In genomic region chr1:157580828-157581210, GRCh38 we compare ENCODE assay signal across 17 cellular contexts. TPM values are rescaled to one million over a fixed set of nuclear protein-coding genes. Genes with fewer than 3 reads are reported as not detected.
"Had no signal": no experiment of that assay in that cellular context is flagged by ENCODE, and none has a peak within 500 bp of the region (broad histone marks: within the 10 kb centered on the region; RNA-seq: fewer than 3 reads in every experiment).

No MANE protein-coding gene starts in this region.

- H3K4me2 ChIP-seq: SK-N-SH had no signal

- H3K4me1 Mint-ChIP-seq: activated CD4-positive, alpha-beta T cell treated with anti-CD3 and anti-CD28 coated beads, Interleukin-2, amount 10 ng/mL, durations not matched to agents 7 days and 5 days; activated naive CD4-positive, alpha-beta T cell treated with anti-CD3 and anti-CD28 coated beads, Interleukin-2, amount 10 ng/mL, durations not matched to agents 7 days and 5 days; activated T-helper 17 cell treated with anti-CD3 and anti-CD28 coated beads, Interleukin-2, amount 50 U/mL, for 72 hours had no signal

- H3K9me3 ChIP-seq: colonic mucosa, SJCRH30, SK-N-SH had no signal

- DNase-seq: activated CD4-positive, alpha-beta memory T cell treated with anti-CD3 and anti-CD28 coated beads for 36 hours; activated CD4-positive, CD25-positive, alpha-beta regulatory T cell; activated CD8-positive, alpha-beta memory T cell treated with anti-CD3 and anti-CD28 coated beads for 24 hours; activated gamma-delta T cell; activated T-cell treated with anti-CD3 and anti-CD28 coated beads, Interleukin-2, amount 50 U/mL, for 48 hours; aorta; T-helper 9 cell had no signal

- H3K4me3 Mint-ChIP-seq: activated CD4-positive, alpha-beta memory T cell treated with anti-CD3 and anti-CD28 coated beads for 36 hours; activated CD4-positive, alpha-beta T cell treated with anti-CD3 and anti-CD28 coated beads, Interleukin-2, amount 10 ng/mL, durations not matched to agents 7 days and 5 days; activated naive CD4-positive, alpha-beta T cell treated with anti-CD3 and anti-CD28 coated beads, Interleukin-2, amount 10 ng/mL, durations not matched to agents 7 days and 5 days; activated T-helper 17 cell treated with anti-CD3 and anti-CD28 coated beads, Interleukin-2, amount 50 U/mL, for 72 hours; T-helper 1 cell treated with Interleukin-12 subunit alpha and Interleukin-12 subunit beta and Interleukin-4 antibody, amounts not matched to agents 30 μg/mL and 1 μg/mL, for 36 hours had no signal

- H3K9me2 ChIP-seq: SK-N-SH had no signal

- H3K27ac ChIP-seq: breast epithelium, colonic mucosa, SJCRH30 had no signal

- H3K27ac Mint-ChIP-seq: activated CD4-positive, alpha-beta memory T cell treated with anti-CD3 and anti-CD28 coated beads for 36 hours; activated CD4-positive, alpha-beta T cell treated with anti-CD3 and anti-CD28 coated beads, Interleukin-2, amount 10 ng/mL, durations not matched to agents 7 days and 5 days; activated naive CD4-positive, alpha-beta T cell treated with anti-CD3 and anti-CD28 coated beads, Interleukin-2, amount 10 ng/mL, durations not matched to agents 7 days and 5 days; activated T-helper 17 cell treated with anti-CD3 and anti-CD28 coated beads, Interleukin-2, amount 50 U/mL, for 72 hours; T-helper 1 cell treated with Interleukin-12 subunit alpha and Interleukin-12 subunit beta and Interleukin-4 antibody, amounts not matched to agents 30 μg/mL and 1 μg/mL, for 36 hours had no signal

- ATAC-seq: activated T-helper 17 cell treated with anti-CD3 and anti-CD28 coated beads, Interleukin-2, amount 50 U/mL, for 72 hours; Right ventricle myocardium inferior had no signal

- H3K36me3 ChIP-seq: breast epithelium, colonic mucosa, SJCRH30 had no signal

- H3K36me3 Mint-ChIP-seq: activated CD4-positive, alpha-beta memory T cell treated with anti-CD3 and anti-CD28 coated beads for 36 hours; activated naive CD4-positive, alpha-beta T cell treated with anti-CD3 and anti-CD28 coated beads, Interleukin-2, amount 10 ng/mL, durations not matched to agents 7 days and 5 days had no signal

- H3K9me3 Mint-ChIP-seq: activated CD4-positive, alpha-beta T cell treated with anti-CD3 and anti-CD28 coated beads, Interleukin-2, amount 10 ng/mL, durations not matched to agents 7 days and 5 days; activated naive CD4-positive, alpha-beta T cell treated with anti-CD3 and anti-CD28 coated beads, Interleukin-2, amount 10 ng/mL, durations not matched to agents 7 days and 5 days; activated T-helper 17 cell treated with anti-CD3 and anti-CD28 coated beads, Interleukin-2, amount 50 U/mL, for 72 hours; T-helper 1 cell treated with Interleukin-12 subunit alpha and Interleukin-12 subunit beta and Interleukin-4 antibody, amounts not matched to agents 30 μg/mL and 1 μg/mL, for 36 hours had no signal

- H3K4me3 ChIP-seq: breast epithelium, colonic mucosa, SJCRH30 had no signal

- H3K27me3 ChIP-seq: colonic mucosa, SJCRH30 had no signal

- H3K9ac ChIP-seq: SK-N-SH had no signal

RNA-seq across cellular contexts. Expression of gene FCRL4, which starts 17.1 kb away (rescaled TPM):
- total RNA-seq: activated CD4-positive, alpha-beta memory T cell treated with anti-CD3 and anti-CD28 coated beads for 36 hours; activated CD4-positive, alpha-beta T cell treated with anti-CD3 and anti-CD28 coated beads, Interleukin-2, amount 10 ng/mL, durations not matched to agents 7 days and 5 days; activated T-helper 17 cell treated with anti-CD3 and anti-CD28 coated beads, Interleukin-2, amount 50 U/mL, for 72 hours; aorta; cerebellum; colonic mucosa; Right ventricle myocardium inferior; SJCRH30 had no signal
- polyA plus RNA-seq: aorta, SK-N-SH had no signal

RNA-seq across cellular contexts. Expression of gene FCRL5, which starts 28.5 kb away (rescaled TPM):
- total RNA-seq: activated CD4-positive, alpha-beta memory T cell treated with anti-CD3 and anti-CD28 coated beads for 36 hours; activated CD4-positive, alpha-beta T cell treated with anti-CD3 and anti-CD28 coated beads, Interleukin-2, amount 10 ng/mL, durations not matched to agents 7 days and 5 days; activated T-helper 17 cell treated with anti-CD3 and anti-CD28 coated beads, Interleukin-2, amount 50 U/mL, for 72 hours; cerebellum; Right ventricle myocardium inferior had no signal
- polyA plus RNA-seq: SK-N-SH had no signal
